In the genomic region with DNA sequence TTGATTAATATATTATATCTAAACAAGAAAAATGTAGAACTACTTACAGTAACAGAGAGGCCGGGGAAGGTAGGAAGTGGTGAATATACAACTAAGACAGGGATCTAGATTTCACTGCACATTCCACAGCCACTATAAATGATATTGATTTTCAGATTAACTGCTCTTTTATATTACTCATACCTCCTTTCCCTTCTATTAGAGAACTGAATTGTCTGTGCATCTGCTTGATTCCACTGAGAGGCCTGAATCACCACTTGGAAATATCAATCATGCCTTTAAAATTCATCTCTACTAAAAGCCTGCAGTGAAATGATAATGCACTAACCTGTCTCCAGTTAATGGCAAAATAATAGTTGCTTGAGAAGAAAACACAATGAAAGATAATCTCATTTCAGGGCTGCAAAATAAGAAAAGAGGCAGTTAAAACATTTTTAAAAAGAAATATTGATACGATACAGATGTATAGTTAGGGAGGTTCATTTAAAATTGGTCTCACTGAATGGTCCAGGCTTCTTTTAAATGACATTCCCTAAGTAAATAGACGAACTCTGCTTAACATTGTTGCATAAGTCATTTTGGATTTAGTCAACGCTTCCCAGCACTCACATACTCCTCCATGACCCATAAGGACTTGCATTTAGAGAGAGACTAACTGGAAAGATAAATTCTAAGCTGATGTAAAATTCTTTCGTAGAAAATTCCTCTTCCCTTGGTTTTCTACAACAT, we compare ENCODE assay signal across 1 cellular context.
TF ChIP-seq lines count a peak whose summit lies in the region.

No MANE protein-coding gene starts in this region.

TF ChIP-seq in IMR-90, 13 proteins besides CTCF, POLR2A, EP300 and RAD21 (continued from another document):
- TF ChIP-seq, protein P1, sequence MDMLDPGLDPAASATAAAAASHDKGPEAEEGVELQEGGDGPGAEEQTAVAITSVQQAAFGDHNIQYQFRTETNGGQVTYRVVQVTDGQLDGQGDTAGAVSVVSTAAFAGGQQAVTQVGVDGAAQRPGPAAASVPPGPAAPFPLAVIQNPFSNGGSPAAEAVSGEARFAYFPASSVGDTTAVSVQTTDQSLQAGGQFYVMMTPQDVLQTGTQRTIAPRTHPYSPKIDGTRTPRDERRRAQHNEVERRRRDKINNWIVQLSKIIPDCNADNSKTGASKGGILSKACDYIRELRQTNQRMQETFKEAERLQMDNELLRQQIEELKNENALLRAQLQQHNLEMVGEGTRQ (IDR thresholded peaks at IDR 0.05; ENCODE audit: low read depth, low read length) = no peak
- TF ChIP-seq BHLHE40 (IDR thresholded peaks at IDR 0.05; ENCODE audit: low read depth, low read length) (no peak), RFX5 (IDR thresholded peaks at IDR 0.05; ENCODE audit: low read depth, low read length) (no peak), MAZ (IDR thresholded peaks at IDR 0.05; ENCODE audit: borderline replicate concordance, low read depth, low read length) (no peak), MAFK (IDR thresholded peaks at IDR 0.05; ENCODE audit: low read depth, low read length) (no peak), SMC3 (IDR thresholded peaks at IDR 0.05; ENCODE audit: low read depth, low read length) (no peak), NFE2L2 (IDR thresholded peaks at IDR 0.05; ENCODE audit: low read depth, low read length) (no peak), FOS (IDR thresholded peaks at IDR 0.05; ENCODE audit: low read depth, low read length) (no peak), RCOR1 (IDR thresholded peaks at IDR 0.05; ENCODE audit: insufficient replicate concordance, low read length) (no peak), CHD1 (IDR thresholded peaks at IDR 0.05; ENCODE audit: low read depth, low read length) (no peak), MXI1 (IDR thresholded peaks at IDR 0.05; ENCODE audit: borderline replicate concordance, low read depth, low read length) (no peak)
- TF ChIP-seq, protein P2, sequence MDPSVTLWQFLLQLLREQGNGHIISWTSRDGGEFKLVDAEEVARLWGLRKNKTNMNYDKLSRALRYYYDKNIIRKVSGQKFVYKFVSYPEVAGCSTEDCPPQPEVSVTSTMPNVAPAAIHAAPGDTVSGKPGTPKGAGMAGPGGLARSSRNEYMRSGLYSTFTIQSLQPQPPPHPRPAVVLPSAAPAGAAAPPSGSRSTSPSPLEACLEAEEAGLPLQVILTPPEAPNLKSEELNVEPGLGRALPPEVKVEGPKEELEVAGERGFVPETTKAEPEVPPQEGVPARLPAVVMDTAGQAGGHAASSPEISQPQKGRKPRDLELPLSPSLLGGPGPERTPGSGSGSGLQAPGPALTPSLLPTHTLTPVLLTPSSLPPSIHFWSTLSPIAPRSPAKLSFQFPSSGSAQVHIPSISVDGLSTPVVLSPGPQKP (IDR thresholded peaks at IDR 0.05; ENCODE audit: borderline replicate concordance, low read depth, low read length) = no peak
